8 cellular contexts compared by ENCODE assay signal in genomic region chr1:161440312-161440894, GRCh38.
A peak's percentile ranks its signal among the peaks of the same experiment; 100 is the strongest.
DNase-seq lines count a peak whose midpoint lies in the region; ATAC-seq and TF ChIP-seq lines count a peak whose summit lies in the region.

No MANE protein-coding gene starts in this region.

- TF ChIP-seq CTCF in RWPE1 (conservative IDR thresholded peaks at IDR 0.05; ENCODE audit: low read depth) (peak; percentile 71), astrocyte of the spinal cord (IDR thresholded peaks at IDR 0.05; ENCODE audit: low read depth, low read length) (peak; percentile 64)

- H3K9me3 Mint-ChIP-seq in immature natural killer cell, result peaks cover 0 to 2% (median 0%) of the 10 kb centered on the region in 6 donors

- POLR2A ChIA-PET in RWPE1 (lab: Yijun Ruan, JAX; ENCODE audit: low non-redundant PET), result interaction anchor here (0.6 kb wide), 1 partner anchor 16 kb away, joined by 3 read pairs; no protein-coding TSS in a partner anchor

- no peaks in the 10 kb centered on the region for H3K36me3 Mint-ChIP-seq in immature natural killer cell

- CTCF ChIA-PET in RWPE1 (lab: Yijun Ruan, JAX), result interaction anchor here (0.6 to 1.3 kb wide), 6 partner anchors 11 to 252 kb away, joined by 3 to 6 read pairs (median 4); no protein-coding TSS in a partner anchor

- DNase-seq in ACHN, result peak; percentile 81
- peak; percentile 69 for DNase-seq in RWPE1 (ENCODE audit: low spot score)
- DNase-seq in astrocyte of the spinal cord (ENCODE audit: low read depth, low spot score), result peak; percentile 43
- DNase-seq in immature natural killer cell, result peak; percentile 55 to 63 (median 60)
- DNase-seq in stimulated activated CD4-positive, alpha-beta T cell treated with anti-CD3 and anti-CD28 coated beads, Interleukin-1b, Interleukin-23, amount 100 ng/mL, for 4 hours (ENCODE audit: low read depth in 2 of 2), result peak; percentile 32 to 66
- DNase-seq in SKM-1 (lab: John Stamatoyannopoulos, UW; ENCODE audit: unreplicated experiment), result no peak
- DNase-seq in NCI-H187 (lab: John Stamatoyannopoulos, UW), result no peak

- peaks cover 9 to 16% (median 13%) of the 10 kb centered on the region in 3 donors for H3K27me3 Mint-ChIP-seq in immature natural killer cell (ENCODE audit: low read depth in 3 of 3)

- H3K4me1 Mint-ChIP-seq in immature natural killer cell, result peaks cover 12 to 13% of the 10 kb centered on the region in 2 donors

- no peak overlapping the region for H3K27ac Mint-ChIP-seq in immature natural killer cell

- no peak overlapping the region for H3K27ac ChIP-seq in RWPE1

- in situ Hi-C loops in ACHN (cut with HindIII; ENCODE audit: low pct_ligation_motif_present, low pct_unique_long_range_greater_than_20kb, low sequenced_read_pairs) (no loop called here), astrocyte of the spinal cord (cut with HindIII; ENCODE audit: low sequenced_read_pairs) (no loop called here)

- peak; percentile 39 for ATAC-seq in GM21360 (IDR thresholded peaks at IDR 0.05; ENCODE audit: unreplicated experiment)

- peak overlapping the region; percentile 51 for H3K4me3 ChIP-seq in astrocyte of the spinal cord (ENCODE audit: low read depth, low read length)

- peak overlapping the region; percentile 81 to 88 (median 84) for H3K4me3 Mint-ChIP-seq in immature natural killer cell

Comparison
In these comparisons a context has a peak if more than half of its experiments do, and no peak if none do; other contexts are left out.
1. DNase-seq: peak in ACHN (single experiment), RWPE1 (single experiment), astrocyte of the spinal cord (single experiment), immature natural killer cell (3 of 3) and stimulated activated CD4-positive, alpha-beta T cell treated with anti-CD3 and anti-CD28 coated beads, Interleukin-1b, Interleukin-23, amount 100 ng/mL, for 4 hours (2 of 2); none in SKM-1 (single experiment) and NCI-H187 (0 of 2).